In genomic region chr10:48605264-48605615, GRCh38 we compare ENCODE assay signal across 8 cellular contexts. TPM values are rescaled to one million over a fixed set of nuclear protein-coding genes. Genes with fewer than 3 reads are reported as not detected.
DNase-seq lines count a peak whose midpoint lies in the region; ATAC-seq, FAIRE-seq and TF ChIP-seq lines count a peak whose summit lies in the region.

No MANE protein-coding gene starts in this region.

- no peaks in the 10 kb centered on the region for H3K36me3 ChIP-seq in bronchial epithelial cell (ENCODE audit: control insufficient read depth, insufficient read depth, low read length)
- H3K36me3 ChIP-seq in naive thymus-derived CD4-positive, alpha-beta T cell (ENCODE audit: control insufficient read depth in 2 of 3, insufficient read depth in 3 of 3, low read length in 3 of 3) = no peaks in the 10 kb centered on the region

- H3K4me3 ChIP-seq in AG04450 (ENCODE audit: low read depth, low read length) (peak overlapping the region; percentile 83), bronchial epithelial cell (ENCODE audit: low read depth, low read length) (peak overlapping the region; percentile 47)
- no peak overlapping the region for H3K4me3 ChIP-seq in naive thymus-derived CD4-positive, alpha-beta T cell (ENCODE audit: low read length)

- H3K4me1 ChIP-seq in naive thymus-derived CD4-positive, alpha-beta T cell (ENCODE audit: control insufficient read depth in 2 of 2, insufficient read depth in 2 of 2, low read length in 2 of 2) = no peaks in the 10 kb centered on the region

- TF ChIP-seq CTCF in AG04450 (IDR thresholded peaks at IDR 0.05; ENCODE audit: low read depth, low read length) = no peak
- TF ChIP-seq CTCF in bronchial epithelial cell (IDR thresholded peaks at IDR 0.05; ENCODE audit: insufficient read depth, low read length, severe bottlenecking) = no peak

- no peak overlapping the region for H3K27ac Mint-ChIP-seq in IgD-negative memory B cell
- H3K27ac Mint-ChIP-seq in naive thymus-derived CD4-positive, alpha-beta T cell = no peak overlapping the region

- H3K9me3 ChIP-seq in AG04450 (ENCODE audit: control insufficient read depth, insufficient read depth, low read length) = no peaks in the 10 kb centered on the region
- no peaks in the 10 kb centered on the region for H3K9me3 ChIP-seq in naive thymus-derived CD4-positive, alpha-beta T cell (ENCODE audit: control insufficient read depth in 2 of 3, low read length in 3 of 3)

- ATAC-seq in naive thymus-derived CD4-positive, alpha-beta T cell = no peak

- no peaks in the 10 kb centered on the region for H3K27me3 ChIP-seq in AG04450 (ENCODE audit: control insufficient read depth, insufficient read depth, low read length)
- H3K27me3 ChIP-seq in bronchial epithelial cell (ENCODE audit: control insufficient read depth, insufficient read depth, low read length) = no peaks in the 10 kb centered on the region
- no peaks in the 10 kb centered on the region for H3K27me3 ChIP-seq in naive thymus-derived CD4-positive, alpha-beta T cell (ENCODE audit: control insufficient read depth in 2 of 2, insufficient read depth in 2 of 2, low read length in 2 of 2)

- intact Hi-C loops in naive thymus-derived CD4-positive, alpha-beta T cell (cut with micrococcal nuclease) = loop anchor here in 1 of 2 donors (5.0 kb wide), 1 partner anchor 52 kb away; no protein-coding TSS in a partner anchor

- H3K4me3 Mint-ChIP-seq in IgD-negative memory B cell = peak overlapping the region; percentile 15 to 95 (median 84)
- H3K4me3 Mint-ChIP-seq in naive thymus-derived CD4-positive, alpha-beta T cell = peak overlapping the region in 8 of 10 donors; percentile 4 to 52 (median 32)

- FAIRE-seq in bronchial epithelial cell (lab: Jason Lieb, UNC) = no peak

- H3K9me3 Mint-ChIP-seq in IgD-negative memory B cell = no peaks in the 10 kb centered on the region
- no peaks in the 10 kb centered on the region for H3K9me3 Mint-ChIP-seq in naive thymus-derived CD4-positive, alpha-beta T cell

- DNase-seq in AG04450 (ENCODE audit: low read depth, low spot score) (no peak), bronchial epithelial cell (ENCODE audit: low read depth) (peak; percentile 38), NCI-H446 treated with DMSO at 0.1 percent for 48 hours (lab: John Stamatoyannopoulos, UW) (no peak), RKO (ENCODE audit: low spot score) (no peak)
- DNase-seq in naive thymus-derived CD4-positive, alpha-beta T cell = no peak
- DNase-seq in activated CD4-positive, alpha-beta T cell treated with anti-CD3 and anti-CD28 coated beads, Interleukin-2, amount 50 U/mL, for 1 hour = no peak
- no peak for DNase-seq in activated CD4-positive, CD25-positive, alpha-beta regulatory T cell treated with anti-CD3 and anti-CD28 coated beads, Interleukin-2, amount 50 U/mL, for 72 hours

- no peaks in the 10 kb centered on the region for H3K36me3 Mint-ChIP-seq in IgD-negative memory B cell
- H3K36me3 Mint-ChIP-seq in naive thymus-derived CD4-positive, alpha-beta T cell = no peaks in the 10 kb centered on the region

- H3K27ac ChIP-seq in AG04450 (ENCODE audit: low read depth, low read length) = no peak overlapping the region
- H3K27ac ChIP-seq in naive thymus-derived CD4-positive, alpha-beta T cell (ENCODE audit: low read depth, low read length) = no peak overlapping the region

- POLR2A ChIA-PET in AG04450 (lab: Yijun Ruan, JAX) = interaction anchor here (0.6 to 0.9 kb wide), 2 partner anchors 13 to 51 kb away, joined by 4 read pairs; no protein-coding TSS in a partner anchor
- POLR2A ChIA-PET in naive thymus-derived CD4-positive, alpha-beta T cell (lab: Charles Lee) = no interaction called here

- H3K4me1 Mint-ChIP-seq in IgD-negative memory B cell = peaks cover 0 to 14% (median 9%) of the 10 kb centered on the region in 3 donors
- peaks cover 0 to 6% (median 5%) of the 10 kb centered on the region in 7 donors for H3K4me1 Mint-ChIP-seq in naive thymus-derived CD4-positive, alpha-beta T cell

- H3K27me3 Mint-ChIP-seq in IgD-negative memory B cell = peaks cover 11% of the 10 kb centered on the region
- peaks cover 27 to 51% (median 41%) of the 10 kb centered on the region in 5 donors for H3K27me3 Mint-ChIP-seq in naive thymus-derived CD4-positive, alpha-beta T cell

- CTCF ChIA-PET in AG04450 (lab: Charles Lee) = interaction anchor here (1.4 to 5.5 kb wide), 3 partner anchors 10 to 52 kb away, joined by 4 to 104 read pairs (median 19); no protein-coding TSS in a partner anchor
- CTCF ChIA-PET in naive thymus-derived CD4-positive, alpha-beta T cell (lab: Charles Lee) = interaction anchor here (0.6 kb wide), 1 partner anchor 934 kb away, joined by 3 read pairs; the partner anchor contains the start of gene ERCC6

RNA-seq across cellular contexts. Expression of gene ARHGAP22, which starts 0.4 kb away (rescaled TPM):
- polyA plus RNA-seq in AG04450 (2011; rRNA removed) (8.2 and 9.6 TPM in 2 replicates), IgD-negative memory B cell (0.64 TPM)
- polyA minus RNA-seq in AG04450 (2011; rRNA and poly(A)+ RNA removed) = 13.6 and 14.3 TPM in 2 replicates
- 4.9 and 9.0 TPM in 2 replicates for total RNA-seq in bronchial epithelial cell
- 1 to 10 TPM in 2 of 5 experiments, under 1 TPM in 2, not detected in 1; 0.37 to 2.9 (median 1.1) TPM for total RNA-seq in naive thymus-derived CD4-positive, alpha-beta T cell
- not detected for polyA plus RNA-seq in naive thymus-derived CD4-positive, alpha-beta T cell
